ENCODE assay signal across 8 cellular contexts in genomic region chr11:82682003-82682751, GRCh38. TPM values are rescaled to one million over a fixed set of nuclear protein-coding genes. Genes with fewer than 3 reads are reported as not detected.
DNase-seq lines count a peak whose midpoint lies in the region; ATAC-seq and TF ChIP-seq lines count a peak whose summit lies in the region.

No MANE protein-coding gene starts in this region.

- H3K27ac ChIP-seq in GM23338 (ENCODE audit: low read depth) = no peak overlapping the region

- intact Hi-C loops in activated naive CD4-positive, alpha-beta T cell treated with anti-CD3 and anti-CD28 coated beads for 36 hours (cut with micrococcal nuclease) = loop anchor here (1.0 to 10.0 kb wide), 2 partner anchors 13 to 1043 kb away; no protein-coding TSS in a partner anchor

- H3K4me3 Mint-ChIP-seq in activated naive CD4-positive, alpha-beta T cell treated with anti-CD3 and anti-CD28 coated beads, Interleukin-2, amount 10 ng/mL, durations not matched to agents 7 days and 5 days = no peak overlapping the region
- H3K4me3 Mint-ChIP-seq in activated naive CD4-positive, alpha-beta T cell treated with anti-CD3 and anti-CD28 coated beads for 36 hours = no peak overlapping the region
- no peak overlapping the region for H3K4me3 Mint-ChIP-seq in GM23338

- no peaks in the 10 kb centered on the region for H4K20me1 ChIP-seq in GM23338 (replicated peaks; ENCODE audit: insufficient read depth)

- H3K4me2 ChIP-seq in GM23338 = peak overlapping the region; percentile 68

- TF ChIP-seq CTCF in GM23338 (conservative IDR thresholded peaks at IDR 0.05; ENCODE audit: low read depth in 2 of 2) (peak; percentile 76 to 83), fibroblast of mammary gland (conservative IDR thresholded peaks at IDR 0.05; ENCODE audit: control insufficient read depth, insufficient read depth, low read depth, low read length) (peak; percentile 58)

- H3F3A ChIP-seq in GM23338 (replicated peaks; ENCODE audit: low read depth) = no peaks in the 10 kb centered on the region

- H2AFZ ChIP-seq in GM23338 = peak overlapping the region; percentile 73; the same call in 1 of the 2 replicates

- peaks cover 3% of the 10 kb centered on the region for H3K9me3 Mint-ChIP-seq in activated naive CD4-positive, alpha-beta T cell treated with anti-CD3 and anti-CD28 coated beads, Interleukin-2, amount 10 ng/mL, durations not matched to agents 7 days and 5 days
- peaks cover 6% of the 10 kb centered on the region for H3K9me3 Mint-ChIP-seq in activated naive CD4-positive, alpha-beta T cell treated with anti-CD3 and anti-CD28 coated beads for 36 hours
- H3K9me3 Mint-ChIP-seq in GM23338 = peaks cover 15% of the 10 kb centered on the region; the same call in 2 of the 3 replicates

- no peaks in the 10 kb centered on the region for H3K36me3 Mint-ChIP-seq in activated naive CD4-positive, alpha-beta T cell treated with anti-CD3 and anti-CD28 coated beads, Interleukin-2, amount 10 ng/mL, durations not matched to agents 7 days and 5 days
- H3K36me3 Mint-ChIP-seq in activated naive CD4-positive, alpha-beta T cell treated with anti-CD3 and anti-CD28 coated beads for 36 hours (ENCODE audit: low read depth) = no peaks in the 10 kb centered on the region
- peaks cover 4% of the 10 kb centered on the region; the same call in 1 of the 3 replicates for H3K36me3 Mint-ChIP-seq in GM23338 (ENCODE audit: low read depth)

- no peaks in the 10 kb centered on the region for H3K79me2 ChIP-seq in GM23338 (replicated peaks; ENCODE audit: insufficient read depth)

- H3K27me3 ChIP-seq in GM23338 (ENCODE audit: insufficient read depth) = no peaks in the 10 kb centered on the region

- DNase-seq in activated naive CD4-positive, alpha-beta T cell treated with anti-CD3 and anti-CD28 coated beads, Interleukin-2, amount 10 ng/mL, durations not matched to agents 7 days and 5 days = peak; percentile 27
- DNase-seq in activated naive CD4-positive, alpha-beta T cell treated with anti-CD3 and anti-CD28 coated beads for 36 hours = no peak
- DNase-seq in GM23338 (ENCODE audit: low spot score) (peak; percentile 88), Kasumi-1 (lab: John Stamatoyannopoulos, UW) (peak; percentile 65 to 78), fibroblast of mammary gland (ENCODE audit: low read depth) (peak; percentile 75), non-pigmented ciliary epithelial cell (ENCODE audit: low read depth) (peak; percentile 41), mesenteric fat pad (ENCODE audit: low spot score) (no peak)

- peaks cover 5% of the 10 kb centered on the region; the same call in 1 of the 2 replicates for H3K4me1 ChIP-seq in GM23338 (ENCODE audit: insufficient read depth)

- CTCF ChIA-PET in activated naive CD4-positive, alpha-beta T cell treated with anti-CD3 and anti-CD28 coated beads, Interleukin-2, amount 10 ng/mL, durations not matched to agents 7 days and 5 days (lab: Charles Lee) = interaction anchor here (0.6 to 2.8 kb wide), 4 partner anchors 13 to 1413 kb away, joined by 3 to 20 read pairs (median 3); no protein-coding TSS in a partner anchor
- CTCF ChIA-PET in activated naive CD4-positive, alpha-beta T cell treated with anti-CD3 and anti-CD28 coated beads for 36 hours (lab: Charles Lee) = interaction anchor here (0.6 to 1.9 kb wide), 7 partner anchors 8 to 1133 kb away, joined by 3 to 14 read pairs (median 4); no protein-coding TSS in a partner anchor

- 0 out of 2 replicates have a peak overlapping the region, but pooled peaks have one; percentile 11 for H3K4me3 ChIP-seq in GM23338
- no peak overlapping the region for H3K4me3 ChIP-seq in fibroblast of mammary gland (ENCODE audit: control insufficient read depth, low read depth, low read length)

- H3K27ac Mint-ChIP-seq in activated naive CD4-positive, alpha-beta T cell treated with anti-CD3 and anti-CD28 coated beads, Interleukin-2, amount 10 ng/mL, durations not matched to agents 7 days and 5 days = peak overlapping the region; percentile 34
- H3K27ac Mint-ChIP-seq in activated naive CD4-positive, alpha-beta T cell treated with anti-CD3 and anti-CD28 coated beads for 36 hours = no peak overlapping the region
- no peak overlapping the region for H3K27ac Mint-ChIP-seq in GM23338

- H3K27me3 Mint-ChIP-seq in activated naive CD4-positive, alpha-beta T cell treated with anti-CD3 and anti-CD28 coated beads, Interleukin-2, amount 10 ng/mL, durations not matched to agents 7 days and 5 days = peaks cover 19% of the 10 kb centered on the region
- peaks cover 2% of the 10 kb centered on the region for H3K27me3 Mint-ChIP-seq in activated naive CD4-positive, alpha-beta T cell treated with anti-CD3 and anti-CD28 coated beads for 36 hours (ENCODE audit: low read depth)
- peaks cover 1% of the 10 kb centered on the region for H3K27me3 Mint-ChIP-seq in GM23338 (ENCODE audit: insufficient read depth, low read depth, poor library complexity)

- ATAC-seq in GM23338 (peak; percentile 93), SK-N-SH treated with all-trans-retinoic acid at 6 μM for 48 hours (peak; percentile 93)

- H3K4me1 Mint-ChIP-seq in activated naive CD4-positive, alpha-beta T cell treated with anti-CD3 and anti-CD28 coated beads, Interleukin-2, amount 10 ng/mL, durations not matched to agents 7 days and 5 days = no peaks in the 10 kb centered on the region
- H3K4me1 Mint-ChIP-seq in activated naive CD4-positive, alpha-beta T cell treated with anti-CD3 and anti-CD28 coated beads for 36 hours (ENCODE audit: low read depth) = no peaks in the 10 kb centered on the region
- peaks cover 10% of the 10 kb centered on the region for H3K4me1 Mint-ChIP-seq in GM23338

- H3K9me2 ChIP-seq in GM23338 (ENCODE audit: insufficient read depth) = no peaks in the 10 kb centered on the region

- no peaks in the 10 kb centered on the region for H3K36me3 ChIP-seq in GM23338 (ENCODE audit: insufficient read depth)

TF ChIP-seq in GM23338, 12 proteins besides CTCF, POLR2A, EP300 and RAD21 (continues in another document):
- TF ChIP-seq EZH2phosphoT487 (IDR thresholded peaks at IDR 0.05; ENCODE audit: unreplicated experiment) (no peak), ZNF114 (CRISPR knock-in tag; IDR thresholded peaks at IDR 0.05) (no peak), JUNB (IDR thresholded peaks at IDR 0.05; ENCODE audit: unreplicated experiment) (no peak), ETS1 (IDR thresholded peaks at IDR 0.05) (no peak), EZH2 (IDR thresholded peaks at IDR 0.05; ENCODE audit: low read depth, unreplicated experiment) (no peak)

TF ChIP-seq in SK-N-SH treated with all-trans-retinoic acid at 6 μM for 48 hours, 23 proteins besides CTCF, POLR2A, EP300 and RAD21:
- TF ChIP-seq TCF4 (CRISPR knock-in tag; IDR thresholded peaks at IDR 0.05; ENCODE audit: borderline replicate concordance) (peak; percentile 30; the same call in 1 of the 2 replicates), ZC3H10 (CRISPR knock-in tag; IDR thresholded peaks at IDR 0.05) (no peak), SNAI2 (CRISPR knock-in tag; IDR thresholded peaks at IDR 0.05) (no peak), ZNF8 (CRISPR knock-in tag; IDR thresholded peaks at IDR 0.05) (no peak), TSHZ2 (CRISPR knock-in tag; IDR thresholded peaks at IDR 0.05) (no peak), ZNF565 (CRISPR knock-in tag; conservative IDR thresholded peaks at IDR 0.05; ENCODE audit: low read depth) (no peak)
TF ChIP-seq in SK-N-SH treated with all-trans-retinoic acid at 6 μM for 48 hours: peak in this region for 1.

RNA-seq across cellular contexts. Expression of gene FAM181B, which starts 51.5 kb away (rescaled TPM):
- not detected for total RNA-seq in activated naive CD4-positive, alpha-beta T cell treated with anti-CD3 and anti-CD28 coated beads for 36 hours
- 0.87 and 1.5 TPM in 2 replicates for total RNA-seq in GM23338 (2014; rRNA removed; shearing (Covaris generic))
- 0.23 and 0.36 TPM in 2 replicates for polyA plus RNA-seq in GM23338 (2016; fragmentation: Nextera tagmentation; extraction: Ambion mirVana)
- 0.19 TPM for total RNA-seq in mesenteric fat pad

Comparison
In these comparisons a context has a peak if more than half of its experiments do, and no peak if none do; other contexts are left out.
1. DNase-seq: peak in activated naive CD4-positive, alpha-beta T cell treated with anti-CD3 and anti-CD28 coated beads, Interleukin-2, amount 10 ng/mL, durations not matched to agents 7 days and 5 days (single experiment), GM23338 (single experiment), Kasumi-1 (2 of 2), fibroblast of mammary gland (single experiment) and non-pigmented ciliary epithelial cell (single experiment); none in activated naive CD4-positive, alpha-beta T cell treated with anti-CD3 and anti-CD28 coated beads for 36 hours (single experiment) and mesenteric fat pad (single experiment).